1 cellular context compared by ENCODE assay signal in the genomic region with DNA sequence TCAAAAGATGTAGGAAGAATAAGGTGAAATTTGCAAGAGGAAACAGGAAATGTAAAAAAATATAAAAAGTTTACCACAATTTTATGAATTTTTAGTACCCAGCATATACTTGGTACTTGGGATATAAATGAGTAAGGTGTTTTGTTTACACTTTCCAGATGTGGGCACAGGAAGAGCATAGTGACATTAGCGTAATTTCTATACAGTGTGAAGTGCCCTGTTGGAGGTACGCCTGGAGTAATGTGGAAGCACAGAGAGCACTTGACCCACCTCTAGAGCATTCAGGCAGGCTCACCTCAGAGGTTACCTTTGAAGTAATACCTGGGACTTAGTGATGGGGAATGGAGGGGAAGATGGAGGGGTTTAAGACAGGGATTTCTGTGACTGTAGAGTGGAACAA.
A peak's percentile ranks its signal among the peaks of the same experiment; 100 is the strongest.
TF ChIP-seq lines count a peak whose summit lies in the region.

No MANE protein-coding gene starts in this region.

TF ChIP-seq in H1, 55 proteins besides CTCF, POLR2A, EP300 and RAD21:
- TF ChIP-seq JUN (IDR thresholded peaks at IDR 0.05; ENCODE audit: low read depth, low read length) = no peak
- no peak for TF ChIP-seq SP4 (IDR thresholded peaks at IDR 0.05; ENCODE audit: low read length)
- TF ChIP-seq POLR2AphosphoS5 (IDR thresholded peaks at IDR 0.05; ENCODE audit: low read depth, low read length) = peak; percentile 64
- TF ChIP-seq SP2 (IDR thresholded peaks at IDR 0.05; ENCODE audit: low read length) = no peak
